Comparison of ENCODE assay signal across 2 cellular contexts in the genomic region with DNA sequence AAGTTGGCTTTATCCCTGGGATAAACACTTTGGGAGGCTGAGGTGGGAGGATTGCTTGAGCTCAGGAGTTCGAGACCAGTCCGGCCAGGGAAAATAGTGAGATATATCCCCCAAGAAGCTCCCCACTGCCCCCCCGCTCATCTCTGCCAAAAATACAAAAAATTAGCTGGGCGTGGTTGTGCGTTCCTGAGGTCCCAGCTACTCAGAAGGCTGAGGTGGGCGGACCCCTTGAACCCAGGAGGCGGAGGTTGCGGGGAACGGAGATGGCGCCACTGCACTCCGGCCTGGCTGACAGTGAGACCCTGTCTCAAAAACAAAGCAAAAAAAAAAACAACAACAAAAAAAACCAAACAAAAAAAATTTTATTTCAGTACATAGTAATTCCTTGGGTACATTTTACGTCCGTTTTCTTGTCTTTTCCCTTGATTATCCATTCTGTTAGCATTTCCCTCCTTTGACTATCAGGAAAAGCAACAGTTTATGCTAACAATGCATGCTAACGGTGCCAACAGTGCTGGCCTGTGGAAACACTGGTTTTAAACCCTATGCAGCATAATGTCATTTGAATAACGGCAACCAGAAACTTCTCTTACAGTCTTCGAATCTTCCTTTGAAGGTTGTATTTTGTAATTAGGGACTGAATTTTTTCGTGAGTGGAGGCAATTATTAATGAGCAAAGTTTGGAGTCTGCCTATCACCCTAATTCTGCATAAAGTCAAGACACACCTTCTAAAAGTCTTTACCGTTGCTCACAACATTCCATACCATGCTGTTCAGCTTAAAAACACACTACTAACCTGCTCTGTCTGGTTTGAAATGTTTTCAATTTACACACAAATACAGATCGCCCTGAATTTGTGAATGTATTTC.
TF ChIP-seq lines count a peak whose summit lies in the region.

No MANE protein-coding gene starts in this region.

TF ChIP-seq in IMR-90, 13 proteins besides CTCF, POLR2A, EP300 and RAD21:
- TF ChIP-seq ELK1 (IDR thresholded peaks at IDR 0.05; ENCODE audit: borderline replicate concordance, low read depth, low read length), result no peak
- no peak for TF ChIP-seq CHD1 (IDR thresholded peaks at IDR 0.05; ENCODE audit: low read depth, low read length)
- TF ChIP-seq SMC3 (IDR thresholded peaks at IDR 0.05; ENCODE audit: low read depth, low read length), result no peak
- TF ChIP-seq BHLHE40 (IDR thresholded peaks at IDR 0.05; ENCODE audit: low read depth, low read length), result no peak
- TF ChIP-seq, protein P1, sequence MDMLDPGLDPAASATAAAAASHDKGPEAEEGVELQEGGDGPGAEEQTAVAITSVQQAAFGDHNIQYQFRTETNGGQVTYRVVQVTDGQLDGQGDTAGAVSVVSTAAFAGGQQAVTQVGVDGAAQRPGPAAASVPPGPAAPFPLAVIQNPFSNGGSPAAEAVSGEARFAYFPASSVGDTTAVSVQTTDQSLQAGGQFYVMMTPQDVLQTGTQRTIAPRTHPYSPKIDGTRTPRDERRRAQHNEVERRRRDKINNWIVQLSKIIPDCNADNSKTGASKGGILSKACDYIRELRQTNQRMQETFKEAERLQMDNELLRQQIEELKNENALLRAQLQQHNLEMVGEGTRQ (IDR thresholded peaks at IDR 0.05; ENCODE audit: low read depth, low read length), result no peak
- no peak for TF ChIP-seq MAFK (IDR thresholded peaks at IDR 0.05; ENCODE audit: low read depth, low read length)
- TF ChIP-seq CEBPB (IDR thresholded peaks at IDR 0.05; ENCODE audit: low read depth, low read length), result no peak
- no peak for TF ChIP-seq MXI1 (IDR thresholded peaks at IDR 0.05; ENCODE audit: borderline replicate concordance, low read depth, low read length)
- TF ChIP-seq RCOR1 (IDR thresholded peaks at IDR 0.05; ENCODE audit: insufficient replicate concordance, low read length), result no peak
- no peak for TF ChIP-seq NFE2L2 (IDR thresholded peaks at IDR 0.05; ENCODE audit: low read depth, low read length)
- no peak for TF ChIP-seq FOS (IDR thresholded peaks at IDR 0.05; ENCODE audit: low read depth, low read length)

TF ChIP-seq in liver, 16 proteins besides CTCF, POLR2A, EP300 and RAD21:
- TF ChIP-seq EGR1 (IDR thresholded peaks at IDR 0.05; ENCODE audit: low read depth in 2 of 2) (no peak), HNF4G (IDR thresholded peaks at IDR 0.05) (no peak), HNF4A (conservative IDR thresholded peaks at IDR 0.05) (no peak), JUND (IDR thresholded peaks at IDR 0.05) (no peak), SP1 (IDR thresholded peaks at IDR 0.05) (no peak), YY1 (IDR thresholded peaks at IDR 0.05) (no peak), GABPA (IDR thresholded peaks at IDR 0.05 in 1 of 2, conservative IDR thresholded peaks at IDR 0.05 in 1 of 2) (no peak), TAF1 (conservative IDR thresholded peaks at IDR 0.05) (no peak), ATF3 (IDR thresholded peaks at IDR 0.05) (no peak), RXRA (IDR thresholded peaks at IDR 0.05) (no peak)
- TF ChIP-seq, protein P2, sequence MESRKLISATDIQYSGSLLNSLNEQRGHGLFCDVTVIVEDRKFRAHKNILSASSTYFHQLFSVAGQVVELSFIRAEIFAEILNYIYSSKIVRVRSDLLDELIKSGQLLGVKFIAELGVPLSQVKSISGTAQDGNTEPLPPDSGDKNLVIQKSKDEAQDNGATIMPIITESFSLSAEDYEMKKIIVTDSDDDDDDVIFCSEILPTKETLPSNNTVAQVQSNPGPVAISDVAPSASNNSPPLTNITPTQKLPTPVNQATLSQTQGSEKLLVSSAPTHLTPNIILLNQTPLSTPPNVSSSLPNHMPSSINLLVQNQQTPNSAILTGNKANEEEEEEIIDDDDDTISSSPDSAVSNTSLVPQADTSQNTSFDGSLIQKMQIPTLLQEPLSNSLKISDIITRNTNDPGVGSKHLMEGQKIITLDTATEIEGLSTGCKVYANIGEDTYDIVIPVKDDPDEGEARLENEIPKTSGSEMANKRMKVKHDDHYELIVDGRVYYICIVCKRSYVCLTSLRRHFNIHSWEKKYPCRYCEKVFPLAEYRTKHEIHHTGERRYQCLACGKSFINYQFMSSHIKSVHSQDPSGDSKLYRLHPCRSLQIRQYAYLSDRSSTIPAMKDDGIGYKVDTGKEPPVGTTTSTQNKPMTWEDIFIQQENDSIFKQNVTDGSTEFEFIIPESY (IDR thresholded peaks at IDR 0.05), result no peak
- TF ChIP-seq, protein P3, sequence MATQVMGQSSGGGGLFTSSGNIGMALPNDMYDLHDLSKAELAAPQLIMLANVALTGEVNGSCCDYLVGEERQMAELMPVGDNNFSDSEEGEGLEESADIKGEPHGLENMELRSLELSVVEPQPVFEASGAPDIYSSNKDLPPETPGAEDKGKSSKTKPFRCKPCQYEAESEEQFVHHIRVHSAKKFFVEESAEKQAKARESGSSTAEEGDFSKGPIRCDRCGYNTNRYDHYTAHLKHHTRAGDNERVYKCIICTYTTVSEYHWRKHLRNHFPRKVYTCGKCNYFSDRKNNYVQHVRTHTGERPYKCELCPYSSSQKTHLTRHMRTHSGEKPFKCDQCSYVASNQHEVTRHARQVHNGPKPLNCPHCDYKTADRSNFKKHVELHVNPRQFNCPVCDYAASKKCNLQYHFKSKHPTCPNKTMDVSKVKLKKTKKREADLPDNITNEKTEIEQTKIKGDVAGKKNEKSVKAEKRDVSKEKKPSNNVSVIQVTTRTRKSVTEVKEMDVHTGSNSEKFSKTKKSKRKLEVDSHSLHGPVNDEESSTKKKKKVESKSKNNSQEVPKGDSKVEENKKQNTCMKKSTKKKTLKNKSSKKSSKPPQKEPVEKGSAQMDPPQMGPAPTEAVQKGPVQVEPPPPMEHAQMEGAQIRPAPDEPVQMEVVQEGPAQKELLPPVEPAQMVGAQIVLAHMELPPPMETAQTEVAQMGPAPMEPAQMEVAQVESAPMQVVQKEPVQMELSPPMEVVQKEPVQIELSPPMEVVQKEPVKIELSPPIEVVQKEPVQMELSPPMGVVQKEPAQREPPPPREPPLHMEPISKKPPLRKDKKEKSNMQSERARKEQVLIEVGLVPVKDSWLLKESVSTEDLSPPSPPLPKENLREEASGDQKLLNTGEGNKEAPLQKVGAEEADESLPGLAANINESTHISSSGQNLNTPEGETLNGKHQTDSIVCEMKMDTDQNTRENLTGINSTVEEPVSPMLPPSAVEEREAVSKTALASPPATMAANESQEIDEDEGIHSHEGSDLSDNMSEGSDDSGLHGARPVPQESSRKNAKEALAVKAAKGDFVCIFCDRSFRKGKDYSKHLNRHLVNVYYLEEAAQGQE (IDR thresholded peaks at IDR 0.05), result no peak
- TF ChIP-seq, protein P4, sequence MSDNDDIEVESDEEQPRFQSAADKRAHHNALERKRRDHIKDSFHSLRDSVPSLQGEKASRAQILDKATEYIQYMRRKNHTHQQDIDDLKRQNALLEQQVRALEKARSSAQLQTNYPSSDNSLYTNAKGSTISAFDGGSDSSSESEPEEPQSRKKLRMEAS (IDR thresholded peaks at IDR 0.05), result no peak
TF ChIP-seq in liver: peak in this region for 0.
